In the genomic region with DNA sequence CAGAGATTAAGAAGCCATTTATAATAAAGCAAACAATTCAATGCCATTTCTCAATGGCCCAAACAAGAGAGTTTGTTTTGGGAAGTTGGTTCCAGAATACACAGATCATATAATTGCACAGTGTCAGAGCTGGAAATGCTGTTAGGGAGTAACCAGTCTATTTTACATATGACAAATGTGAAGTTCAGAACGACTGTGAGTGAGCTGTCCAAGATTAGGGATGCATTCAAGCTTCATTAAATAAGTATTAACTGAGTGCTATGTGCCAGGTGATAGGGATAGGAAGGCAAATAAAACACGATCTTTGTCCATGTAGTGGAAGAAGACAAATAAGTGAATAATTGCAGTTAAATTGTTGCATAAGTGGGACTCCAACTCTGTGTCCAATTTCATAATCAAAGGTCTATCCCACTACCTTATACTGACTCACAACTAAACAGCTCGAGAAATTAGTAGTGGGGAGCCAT, we compare ENCODE assay signal across 1 cellular context.
TF ChIP-seq lines count a peak whose summit lies in the region.

No MANE protein-coding gene starts in this region.

TF ChIP-seq in HepG2, 621 proteins besides CTCF, POLR2A, EP300 and RAD21:
- TF ChIP-seq ZNF12 (CRISPR knock-in tag; IDR thresholded peaks at IDR 0.05) (peak; percentile 15; the same call in 1 of the 2 replicates), CEBPB (IDR thresholded peaks at IDR 0.05; ENCODE audit: borderline replicate concordance, low read depth, low read length) (peak; percentile 14; the same call in 1 of the 2 replicates)
- TF ChIP-seq, protein P1, sequence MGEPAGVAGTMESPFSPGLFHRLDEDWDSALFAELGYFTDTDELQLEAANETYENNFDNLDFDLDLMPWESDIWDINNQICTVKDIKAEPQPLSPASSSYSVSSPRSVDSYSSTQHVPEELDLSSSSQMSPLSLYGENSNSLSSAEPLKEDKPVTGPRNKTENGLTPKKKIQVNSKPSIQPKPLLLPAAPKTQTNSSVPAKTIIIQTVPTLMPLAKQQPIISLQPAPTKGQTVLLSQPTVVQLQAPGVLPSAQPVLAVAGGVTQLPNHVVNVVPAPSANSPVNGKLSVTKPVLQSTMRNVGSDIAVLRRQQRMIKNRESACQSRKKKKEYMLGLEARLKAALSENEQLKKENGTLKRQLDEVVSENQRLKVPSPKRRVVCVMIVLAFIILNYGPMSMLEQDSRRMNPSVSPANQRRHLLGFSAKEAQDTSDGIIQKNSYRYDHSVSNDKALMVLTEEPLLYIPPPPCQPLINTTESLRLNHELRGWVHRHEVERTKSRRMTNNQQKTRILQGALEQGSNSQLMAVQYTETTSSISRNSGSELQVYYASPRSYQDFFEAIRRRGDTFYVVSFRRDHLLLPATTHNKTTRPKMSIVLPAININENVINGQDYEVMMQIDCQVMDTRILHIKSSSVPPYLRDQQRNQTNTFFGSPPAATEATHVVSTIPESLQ (CRISPR knock-in tag; conservative IDR thresholded peaks at IDR 0.05): no peak
TF ChIP-seq in HepG2: peak in this region for 2.
